In the genomic region with DNA sequence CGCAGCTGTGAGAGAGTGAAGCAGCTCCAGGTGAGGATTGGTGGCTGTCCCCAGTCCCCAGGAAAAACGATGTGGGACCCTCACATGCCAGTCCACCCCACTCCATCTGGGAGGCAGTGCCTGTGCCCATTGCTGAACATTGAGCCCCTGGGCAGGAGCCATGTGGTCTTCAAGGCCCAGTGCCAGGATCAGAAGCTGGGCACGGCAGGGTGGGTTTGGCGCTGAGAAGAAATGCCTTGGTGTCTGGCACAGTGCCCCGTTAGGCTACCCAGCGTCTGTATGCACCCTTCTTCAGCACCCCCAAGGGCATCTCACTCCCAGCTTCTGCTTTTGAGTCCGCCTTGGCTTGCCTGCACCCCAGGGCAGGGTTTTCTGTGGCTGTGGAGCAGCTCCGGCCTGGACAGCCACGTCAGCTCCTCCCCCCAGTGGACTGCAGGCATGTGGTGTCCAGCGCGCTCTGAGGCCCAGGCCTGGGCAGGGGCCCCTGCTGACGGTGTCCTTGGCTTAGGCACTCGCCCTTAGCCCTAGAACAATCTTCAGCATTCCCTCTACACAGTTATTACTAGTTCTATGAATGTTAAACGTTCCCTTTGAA, we compare ENCODE assay signal across 1 cellular context.
TF ChIP-seq lines count a peak whose summit lies in the region.

No MANE protein-coding gene starts in this region.

TF ChIP-seq in WTC11, 78 proteins besides CTCF, POLR2A, EP300 and RAD21 (continued from another document):
- TF ChIP-seq ZNF512 (CRISPR knock-in tag; IDR thresholded peaks at IDR 0.05; ENCODE audit: borderline replicate concordance) (no peak), CREB1 (CRISPR knock-in tag; IDR thresholded peaks at IDR 0.05) (no peak), CDX4 (CRISPR knock-in tag; IDR thresholded peaks at IDR 0.05; ENCODE audit: borderline replicate concordance) (no peak), AR (CRISPR knock-in tag; IDR thresholded peaks at IDR 0.05) (no peak), ETV6 (CRISPR knock-in tag; IDR thresholded peaks at IDR 0.05) (no peak), JAZF1 (CRISPR knock-in tag; IDR thresholded peaks at IDR 0.05) (no peak), SMAD4 (CRISPR knock-in tag; IDR thresholded peaks at IDR 0.05) (no peak), NR1H2 (CRISPR knock-in tag; IDR thresholded peaks at IDR 0.05) (no peak)
- TF ChIP-seq, protein P1, sequence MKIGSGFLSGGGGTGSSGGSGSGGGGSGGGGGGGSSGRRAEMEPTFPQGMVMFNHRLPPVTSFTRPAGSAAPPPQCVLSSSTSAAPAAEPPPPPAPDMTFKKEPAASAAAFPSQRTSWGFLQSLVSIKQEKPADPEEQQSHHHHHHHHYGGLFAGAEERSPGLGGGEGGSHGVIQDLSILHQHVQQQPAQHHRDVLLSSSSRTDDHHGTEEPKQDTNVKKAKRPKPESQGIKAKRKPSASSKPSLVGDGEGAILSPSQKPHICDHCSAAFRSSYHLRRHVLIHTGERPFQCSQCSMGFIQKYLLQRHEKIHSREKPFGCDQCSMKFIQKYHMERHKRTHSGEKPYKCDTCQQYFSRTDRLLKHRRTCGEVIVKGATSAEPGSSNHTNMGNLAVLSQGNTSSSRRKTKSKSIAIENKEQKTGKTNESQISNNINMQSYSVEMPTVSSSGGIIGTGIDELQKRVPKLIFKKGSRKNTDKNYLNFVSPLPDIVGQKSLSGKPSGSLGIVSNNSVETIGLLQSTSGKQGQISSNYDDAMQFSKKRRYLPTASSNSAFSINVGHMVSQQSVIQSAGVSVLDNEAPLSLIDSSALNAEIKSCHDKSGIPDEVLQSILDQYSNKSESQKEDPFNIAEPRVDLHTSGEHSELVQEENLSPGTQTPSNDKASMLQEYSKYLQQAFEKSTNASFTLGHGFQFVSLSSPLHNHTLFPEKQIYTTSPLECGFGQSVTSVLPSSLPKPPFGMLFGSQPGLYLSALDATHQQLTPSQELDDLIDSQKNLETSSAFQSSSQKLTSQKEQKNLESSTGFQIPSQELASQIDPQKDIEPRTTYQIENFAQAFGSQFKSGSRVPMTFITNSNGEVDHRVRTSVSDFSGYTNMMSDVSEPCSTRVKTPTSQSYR (CRISPR knock-in tag; IDR thresholded peaks at IDR 0.05): no peak
